Comparison of ENCODE assay signal across 25 cellular contexts in genomic region chr10:15476337-15476736, GRCh38.
"Had no signal": no experiment of that assay in that cellular context is flagged by ENCODE, and none has a peak within 500 bp of the region (broad histone marks: within the 10 kb centered on the region; RNA-seq: fewer than 3 reads in every experiment).

No MANE protein-coding gene starts in this region.

- ATAC-seq: activated CD4-positive, alpha-beta T cell treated with anti-CD3 and anti-CD28 coated beads for 36 hours; activated CD4-positive, CD25-positive, alpha-beta regulatory T cell treated with anti-CD3 and anti-CD28 coated beads, Interleukin-2, amount 50 U/mL, for 24 hours; activated CD8-positive, alpha-beta T cell treated with anti-CD3 and anti-CD28 coated beads for 36 hours; activated T-cell treated with anti-CD3 and anti-CD28 coated beads, Interleukin-2, amount 50 U/mL, for 72 hours; activated T-helper 17 cell treated with anti-CD3 and anti-CD28 coated beads, Interleukin-2, amount 50 U/mL, for 72 hours; Panc1; WTC11 had no signal

- H3K27ac ChIP-seq: adrenal gland, SJCRH30 had no signal

- DNase-seq: activated CD4-positive, alpha-beta T cell treated with anti-CD3 and anti-CD28 coated beads for 36 hours; activated CD4-positive, alpha-beta T cell treated with anti-CD3 and anti-CD28 coated beads, Interleukin-2, amount 10 ng/mL, durations not matched to agents 7 days and 5 days; activated CD8-positive, alpha-beta T cell treated with anti-CD3 and anti-CD28 coated beads for 36 hours; activated gamma-delta T cell; activated naive CD4-positive, alpha-beta T cell treated with Interleukin-2 at 50 U/mL for 16 hours; activated naive CD8-positive, alpha-beta T cell treated with anti-CD3 and anti-CD28 coated beads, Interleukin-2, amount 10 ng/mL, durations not matched to agents 7 days and 5 days; activated T-cell treated with anti-CD3 and anti-CD28 coated beads, Interleukin-2, amount 50 U/mL, for 1 hour; activated T-cell treated with anti-CD3 and anti-CD28 coated beads, Interleukin-2, amount 50 U/mL, for 72 hours; caudate nucleus; cerebellar nuclear complex; Karpas-422; NCI-H1105; NCI-H1417 treated with DMSO at 0.1 percent for 48 hours; NCI-H187 treated with DMSO at 0.1 percent for 48 hours; NCI-H2081; NCI-H345; NCI-H524 treated with DMSO at 0.1 percent for 48 hours; SHP77; SJCRH30; SK-N-SH had no signal

- H3K4me1 ChIP-seq: adrenal gland, SJCRH30 had no signal

- H3K27me3 ChIP-seq: adrenal gland, SJCRH30 had no signal

- H3K36me3 ChIP-seq: adrenal gland, SJCRH30 had no signal

- H3K9me3 ChIP-seq: adrenal gland, SJCRH30, SK-N-SH had no signal

- H3K9ac ChIP-seq: SK-N-SH had no signal

- H3K4me2 ChIP-seq: SK-N-SH had no signal

- H3K4me3 ChIP-seq: adrenal gland, SJCRH30 had no signal

- H3K9me2 ChIP-seq: SK-N-SH had no signal
